In genomic region chr11:2857918-2858317, GRCh38 we compare ENCODE assay signal across 24 cellular contexts.
"Had no signal": no experiment of that assay in that cellular context is flagged by ENCODE, and none has a peak within 500 bp of the region (broad histone marks: within the 10 kb centered on the region; RNA-seq: fewer than 3 reads in every experiment).

No MANE protein-coding gene starts in this region.

- H3K27me3 ChIP-seq: ovary had no signal

- H3K4me1 ChIP-seq: upper lobe of right lung had no signal

- H3K4me3 ChIP-seq: left ventricle myocardium inferior, lung, neural progenitor cell, ovary, spleen, suprapubic skin, thoracic aorta, tibial artery, upper lobe of right lung had no signal

- H3K9me3 ChIP-seq: left ventricle myocardium inferior, ovary, spleen, suprapubic skin, thoracic aorta, tibial artery, upper lobe of right lung had no signal

- H3K36me3 ChIP-seq: left ventricle myocardium inferior, neural progenitor cell, ovary, spleen, suprapubic skin, thoracic aorta, tibial artery, upper lobe of right lung had no signal

- DNase-seq: immature natural killer cell; kidney; left colon; left ventricle myocardium inferior; mesendoderm; naive B cell; natural killer cell; nephron progenitor cell; ovary; retina; right cardiac atrium; small intestine; spleen; stimulated activated CD4-positive, alpha-beta T cell treated with anti-CD3 and anti-CD28 coated beads, Interleukin-4, amount 100 ng/mL, for 24 hours; stimulated activated naive CD4-positive, alpha-beta T cell; tibial artery; trophoblast cell; upper lobe of right lung had no signal

- ATAC-seq: left colon; natural killer cell; right cardiac atrium; sciatic nerve; stimulated activated effector memory CD8-positive, alpha-beta T cell treated with anti-CD3 and anti-CD28 coated beads, Interleukin-12 subunit alpha, Interleukin-12 subunit beta, amount 100 ng/mL, for 72 hours; upper lobe of right lung had no signal

- H3K27ac ChIP-seq: left ventricle myocardium inferior, neural progenitor cell, ovary, spleen, suprapubic skin, thoracic aorta, tibial artery, upper lobe of right lung had no signal

- H3K9ac ChIP-seq: neural progenitor cell had no signal
